In genomic region chr12:91562476-91562875, GRCh38 we compare ENCODE assay signal across 1 cellular context.
TF ChIP-seq lines count a peak whose summit lies in the region.

No MANE protein-coding gene starts in this region.

TF ChIP-seq in HCT116, 20 proteins besides CTCF, POLR2A, EP300 and RAD21 (continued from another document):
- TF ChIP-seq YY1 (IDR thresholded peaks at IDR 0.05; ENCODE audit: extremely low read depth, insufficient replicate concordance, low read depth, low read length) (no peak), REST (IDR thresholded peaks at IDR 0.05; ENCODE audit: low read depth) (no peak), SRF (IDR thresholded peaks at IDR 0.05; ENCODE audit: low read depth) (no peak), SIN3A (IDR thresholded peaks at IDR 0.05; ENCODE audit: low read depth) (no peak)
TF ChIP-seq in HCT116: peak in this region for 0.
